8 cellular contexts compared by ENCODE assay signal in genomic region chr5:150625164-150625535, GRCh38. TPM values are rescaled to one million over a fixed set of nuclear protein-coding genes. Genes with fewer than 3 reads are reported as not detected.
DNase-seq lines count a peak whose midpoint lies in the region; ATAC-seq and TF ChIP-seq lines count a peak whose summit lies in the region.

No MANE protein-coding gene starts in this region.

- H3K18ac ChIP-seq in mesendoderm (ENCODE audit: low read length) = no peak overlapping the region

- H4K8ac ChIP-seq in mesendoderm (ENCODE audit: low read depth, low read length) = no peak overlapping the region

- H3K9me2 ChIP-seq in Loucy (replicated peaks; ENCODE audit: low read depth, low read length) = no peaks in the 10 kb centered on the region

- H3K9me3 ChIP-seq in Loucy (ENCODE audit: insufficient read depth, low read depth, low read length) (no peaks in the 10 kb centered on the region), tibial nerve (no peaks in the 10 kb centered on the region)
- no peaks in the 10 kb centered on the region for H3K9me3 ChIP-seq in effector memory CD4-positive, alpha-beta T cell (ENCODE audit: control insufficient read depth, low read length)

- H3K27ac ChIP-seq in effector memory CD4-positive, alpha-beta T cell (ENCODE audit: insufficient read depth, low read length, poor library complexity, severe bottlenecking) = no peak overlapping the region
- H3K27ac ChIP-seq in mesendoderm (ENCODE audit: low read depth, low read length) = no peak overlapping the region
- H3K27ac ChIP-seq in tibial nerve = peak overlapping the region; percentile 89 to 98 (median 92)

- H3K79me2 ChIP-seq in Loucy (ENCODE audit: insufficient read depth, low read length) (no peaks in the 10 kb centered on the region), mesendoderm (ENCODE audit: control insufficient read depth, insufficient read depth, low read length) (no peaks in the 10 kb centered on the region)

- H3K4me1 ChIP-seq in Loucy (ENCODE audit: insufficient read depth, low read length, poor library complexity, severe bottlenecking) (no peaks in the 10 kb centered on the region), mesendoderm (ENCODE audit: control insufficient read depth, low read depth, low read length) (peaks cover 2% of the 10 kb centered on the region), tibial nerve (peaks cover 0 to 80% (median 47%) of the 10 kb centered on the region in 4 donors)
- peaks cover 14% of the 10 kb centered on the region for H3K4me1 ChIP-seq in effector memory CD4-positive, alpha-beta T cell (ENCODE audit: control insufficient read depth, insufficient read depth, low read length, poor library complexity, severe bottlenecking)

- no peak overlapping the region for H4K5ac ChIP-seq in mesendoderm (ENCODE audit: low read length)

- H3K9ac ChIP-seq in Loucy (ENCODE audit: low read depth, low read length, poor library complexity, severe bottlenecking) = no peak overlapping the region
- H3K9ac ChIP-seq in mesendoderm (ENCODE audit: low read length) = peak overlapping the region; percentile 64

- H2AK5ac ChIP-seq in mesendoderm (ENCODE audit: low read length) = no peak overlapping the region

- no peak overlapping the region for H2BK120ac ChIP-seq in mesendoderm (ENCODE audit: low read depth, low read length)

- no peak overlapping the region for H2BK5ac ChIP-seq in mesendoderm (ENCODE audit: low read length)

- TF ChIP-seq CTCF in Loucy (conservative IDR thresholded peaks at IDR 0.05; ENCODE audit: low read length) (no peak), tibial nerve (IDR thresholded peaks at IDR 0.05) (no peak)

- no CpG with 5 or more reads among the region's 19 CpGs for WGBS in mesendoderm (ENCODE audit: extremely low coverage, insufficient coverage, low lambda C conversion rate)
- WGBS in tibial nerve, 2 donors = 9 to 15% methylated on average over 9 of the region's 19 CpGs

- no peak overlapping the region for H3K4ac ChIP-seq in mesendoderm (ENCODE audit: low read depth, low read length)

- H2BK15ac ChIP-seq in mesendoderm (replicated peaks; ENCODE audit: low read depth) = no peak overlapping the region

- H3K36me3 ChIP-seq in Loucy (ENCODE audit: insufficient read depth, low read length) = no peaks in the 10 kb centered on the region
- no peaks in the 10 kb centered on the region for H3K36me3 ChIP-seq in effector memory CD4-positive, alpha-beta T cell (ENCODE audit: control insufficient read depth, insufficient read depth, low read length)
- no peaks in the 10 kb centered on the region for H3K36me3 ChIP-seq in mesendoderm (ENCODE audit: control insufficient read depth, insufficient read depth, low read length)
- H3K36me3 ChIP-seq in tibial nerve = no peaks in the 10 kb centered on the region

- DNase-seq in effector memory CD4-positive, alpha-beta T cell = no peak
- DNase-seq in mesendoderm (no peak), tibial nerve (ENCODE audit: low spot score in 2 of 2) (peak in 1 of 2 donors; percentile 49), GF-D8 (lab: John Stamatoyannopoulos, UW) (no peak), A172 (ENCODE audit: low spot score) (no peak), NCI-H524 treated with DMSO at 0.1 percent for 48 hours (lab: John Stamatoyannopoulos, UW) (no peak)

- H3K79me1 ChIP-seq in mesendoderm (ENCODE audit: low read length) = no peaks in the 10 kb centered on the region

- H3K56ac ChIP-seq in mesendoderm (ENCODE audit: low read length) = peak overlapping the region; percentile 73

- H2AFZ ChIP-seq in Loucy (ENCODE audit: low read length) = no peak overlapping the region

- peak in 1 of 2 donors; percentile 16 for TF ChIP-seq POLR2A in tibial nerve (IDR thresholded peaks at IDR 0.05)

- no peaks in the 10 kb centered on the region for H3K27me3 ChIP-seq in Loucy (ENCODE audit: insufficient read depth, low read length, poor library complexity, severe bottlenecking)
- H3K27me3 ChIP-seq in effector memory CD4-positive, alpha-beta T cell (replicated peaks; ENCODE audit: control insufficient read depth, insufficient read depth, low read length, poor library complexity, severe bottlenecking) = no peaks in the 10 kb centered on the region
- no peaks in the 10 kb centered on the region for H3K27me3 ChIP-seq in mesendoderm (ENCODE audit: insufficient read depth, low read length, poor library complexity)
- H3K27me3 ChIP-seq in tibial nerve = no peaks in the 10 kb centered on the region

- no peak for ATAC-seq in esophagus mucosa

- no peaks in the 10 kb centered on the region for H3F3A ChIP-seq in Loucy (ENCODE audit: low read depth)

- TF ChIP-seq EP300 in tibial nerve (IDR thresholded peaks at IDR 0.05) = peak in 1 of 2 donors; percentile 54

- peak overlapping the region; percentile 39 for H3K4me2 ChIP-seq in Loucy (ENCODE audit: low read depth, low read length, poor library complexity, severe bottlenecking)
- peak overlapping the region; percentile 70 for H3K4me2 ChIP-seq in mesendoderm (ENCODE audit: low read length)

- H3K4me3 ChIP-seq in Loucy (ENCODE audit: low read length, poor library complexity, severe bottlenecking) (no peak overlapping the region), mesendoderm (ENCODE audit: low read length) (peak overlapping the region; percentile 8), tibial nerve (peak overlapping the region; percentile 79 to 91 (median 87))
- peak overlapping the region; percentile 59 for H3K4me3 ChIP-seq in effector memory CD4-positive, alpha-beta T cell (ENCODE audit: insufficient read depth, low read depth, low read length, poor library complexity, severe bottlenecking)

- peak overlapping the region; percentile 59 for H3K23ac ChIP-seq in mesendoderm (ENCODE audit: low read length)

- H4K20me1 ChIP-seq in Loucy (ENCODE audit: insufficient read depth, low read length, poor library complexity, severe bottlenecking) = no peaks in the 10 kb centered on the region

RNA-seq across cellular contexts. Expression of gene SYNPO, which starts 15.3 kb away (rescaled TPM):
- polyA plus RNA-seq in mesendoderm (2013, experiment 1 of 2) = 1.7 TPM
- 1.6 TPM for polyA plus RNA-seq in mesendoderm (2013, experiment 2 of 2)
- 10 to 100 TPM; 58.4 to 71.5 (median 63.5) TPM for total RNA-seq in tibial nerve
- 7.8 TPM for total RNA-seq in esophagus mucosa
- total RNA-seq in A172 (2014; rRNA removed; shearing (Covaris generic)) = 7.2 and 9.0 TPM in 2 replicates

RNA-seq across cellular contexts. Expression of gene MYOZ3, which starts 35.9 kb away (rescaled TPM):
- 11.8 TPM for polyA plus RNA-seq in mesendoderm (2013, experiment 1 of 2)
- polyA plus RNA-seq in mesendoderm (2013, experiment 2 of 2) = 11.5 TPM
- total RNA-seq in tibial nerve (1 to 10 TPM in 3 of 4 donors, under 1 TPM in 1; 0.30 to 9.0 (median 4.6) TPM), esophagus mucosa (not detected)
- total RNA-seq in A172 (2014; rRNA removed; shearing (Covaris generic)) = 0.07 and 0.45 TPM in 2 replicates

Comparison
In these comparisons a context has a peak if more than half of its experiments do, and no peak if none do; other contexts are left out.
1. H3K27ac ChIP-seq: peak in tibial nerve (4 of 4); none in effector memory CD4-positive, alpha-beta T cell (single experiment) and mesendoderm (single experiment).